ENCODE assay signal across 34 cellular contexts in the genomic region with DNA sequence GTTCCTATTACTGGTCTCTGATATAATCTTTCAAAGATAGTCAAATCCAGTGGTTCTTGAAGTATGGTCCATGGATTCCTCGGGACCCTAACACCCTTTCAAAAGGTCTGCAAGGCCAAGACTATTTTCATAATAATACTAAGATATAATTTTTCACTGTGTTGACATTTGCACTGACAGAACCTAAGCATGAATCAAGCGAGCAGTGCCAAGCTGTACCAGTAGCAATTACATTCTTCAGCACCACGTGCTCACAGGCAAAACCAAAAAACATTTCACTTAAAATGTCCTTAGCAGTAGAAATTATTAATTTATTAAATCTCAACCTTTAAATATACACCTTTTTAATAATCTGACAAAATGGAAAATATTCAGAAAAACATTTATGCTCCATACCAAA.
"Had no signal": no experiment of that assay in that cellular context is flagged by ENCODE, and none has a peak within 500 bp of the region (broad histone marks: within the 10 kb centered on the region; RNA-seq: fewer than 3 reads in every experiment).

No MANE protein-coding gene starts in this region.

- DNase-seq: Kasumi-1, KG1, MG63, NCI-H1048, NCI-H1092 treated with DMSO at 0.1 percent for 48 hours, NCI-H1105 treated with DMSO at 0.1 percent for 48 hours, NCI-H1417, NCI-H1436, NCI-H146, NCI-H1694, NCI-H187, NCI-H1930, NCI-H2029 treated with DMSO at 0.1 percent for 48 hours, NCI-H2081 treated with DMSO at 0.1 percent for 48 hours, NCI-H2107, NCI-H2171, NCI-H226, NCI-H446 treated with DMSO at 0.1 percent for 48 hours, NCI-H510A, NCI-H524, NCI-H526, NCI-H69, NCI-H748 treated with DMSO at 0.1 percent for 48 hours, NCI-H82, PC-9, SHP77, SIG-M5, SJCRH30 had no signal

- H3K9me3 ChIP-seq: MG63, SJCRH30 had no signal

- H3K4me3 ChIP-seq: K562, MG63, PC-9, SJCRH30, SK-N-MC had no signal

- ATAC-seq: K562, Panc1, Right ventricle myocardium inferior, SK-N-SH treated with all-trans-retinoic acid at 6 μM for 48 hours had no signal

- H3K27me3 ChIP-seq: MG63, SJCRH30 had no signal

- H3K27ac ChIP-seq: PC-9, RWPE1, SJCRH30, SK-N-MC had no signal
